Comparison of ENCODE assay signal across 26 cellular contexts in genomic region chr3:129514563-129514962, GRCh38. TPM values are rescaled to one million over a fixed set of nuclear protein-coding genes. Genes with fewer than 3 reads are reported as not detected.
"Had no signal": no experiment of that assay in that cellular context is flagged by ENCODE, and none has a peak within 500 bp of the region (broad histone marks: within the 10 kb centered on the region; RNA-seq: fewer than 3 reads in every experiment).

No MANE protein-coding gene starts in this region.

- H3K27me3 Mint-ChIP-seq: memory B cell; stimulated activated memory B cell treated with anti-CD40 and anti-IgM and Interleukin-4, amounts not matched to agents 10 μg/mL and 1 μg/mL and 100 μg/mL, for 72 hours had no signal

- DNase-seq: effector memory CD4-positive, alpha-beta T cell; heart right ventricle; islet precursor cell; lower lobe of right lung; natural killer cell; retina; stimulated activated CD4-positive, alpha-beta T cell treated with anti-CD3 and anti-CD28 coated beads, Interleukin-15, amount 100 ng/mL, for 24 hours; stimulated activated CD4-positive, alpha-beta T cell treated with anti-CD3 and anti-CD28 coated beads, Interleukin-1b, Interleukin-23, amount 100 ng/mL, for 48 hours; stimulated activated CD4-positive, alpha-beta T cell treated with anti-CD3 and anti-CD28 coated beads, Interleukin-4, amount 100 ng/mL, for 24 hours; stomach; trophoblast cell had no signal

- H2AFZ ChIP-seq: parathyroid adenoma had no signal

- H3K9me3 ChIP-seq: esophagus muscularis mucosa, gastrocnemius medialis, heart right ventricle, lower lobe of right lung, prostate gland, right lobe of liver, stomach, thoracic aorta had no signal

- H3K9me3 Mint-ChIP-seq: memory B cell; mesothelial cell of epicardium; natural killer cell; stimulated activated memory B cell treated with anti-CD40 and anti-IgM and Interleukin-4, amounts not matched to agents 10 μg/mL and 1 μg/mL and 100 μg/mL, for 72 hours had no signal

- H3K4me3 Mint-ChIP-seq: memory B cell; mesothelial cell of epicardium; natural killer cell; stimulated activated memory B cell treated with anti-CD40 and anti-IgM and Interleukin-4, amounts not matched to agents 10 μg/mL and 1 μg/mL and 100 μg/mL, for 72 hours had no signal

- H3K36me3 ChIP-seq: gastrocnemius medialis, prostate gland, right lobe of liver had no signal

- ATAC-seq: left lobe of liver; natural killer cell; right lobe of liver; stimulated activated memory B cell treated with anti-CD40 and anti-IgM and Interleukin-4, amounts not matched to agents 10 μg/mL and 1 μg/mL and 100 μg/mL, for 72 hours had no signal

- H3K4me1 ChIP-seq: esophagus muscularis mucosa, lower lobe of right lung, parathyroid adenoma, prostate gland, right lobe of liver, stomach had no signal

- H3K36me3 Mint-ChIP-seq: natural killer cell had no signal

- H3K27ac Mint-ChIP-seq: memory B cell; mesothelial cell of epicardium; natural killer cell; stimulated activated memory B cell treated with anti-CD40 and anti-IgM and Interleukin-4, amounts not matched to agents 10 μg/mL and 1 μg/mL and 100 μg/mL, for 72 hours had no signal

- H3K9ac ChIP-seq: parathyroid adenoma had no signal

- H3K79me2 ChIP-seq: parathyroid adenoma had no signal

- H3K4me1 Mint-ChIP-seq: mesothelial cell of epicardium; stimulated activated memory B cell treated with anti-CD40 and anti-IgM and Interleukin-4, amounts not matched to agents 10 μg/mL and 1 μg/mL and 100 μg/mL, for 72 hours had no signal

- H3K27ac ChIP-seq: epithelial cell of prostate, esophagus muscularis mucosa, lower lobe of right lung, parathyroid adenoma, prostate gland, right lobe of liver, stomach, thoracic aorta had no signal

- H3K27me3 ChIP-seq: esophagus muscularis mucosa, gastrocnemius medialis, heart right ventricle, right lobe of liver, stomach had no signal

- H3K4me3 ChIP-seq: esophagus muscularis mucosa, gastrocnemius medialis, heart right ventricle, lower lobe of right lung, prostate gland, right lobe of liver, stomach, thoracic aorta had no signal

RNA-seq across cellular contexts. Expression of gene RHO, which starts 13.9 kb away (rescaled TPM):
- total RNA-seq: esophagus muscularis mucosa, fibroblast of villous mesenchyme, gastrocnemius medialis, heart right ventricle, left lobe of liver, lower lobe of right lung, mucosa of gallbladder, myocyte, natural killer cell, right lobe of liver, stomach, thoracic aorta had no signal
- polyA plus RNA-seq: heart right ventricle, stomach had no signal

RNA-seq across cellular contexts. Expression of gene H1-8, which starts 28.4 kb away (rescaled TPM):
- total RNA-seq: esophagus muscularis mucosa, fibroblast of villous mesenchyme, gastrocnemius medialis, heart right ventricle, left lobe of liver, lower lobe of right lung, mesothelial cell of epicardium, mucosa of gallbladder, myocyte, natural killer cell, omental fat pad, prostate gland, right lobe of liver, stomach, thoracic aorta had no signal
- polyA plus RNA-seq: heart right ventricle, stomach had no signal
